Comparison of ENCODE assay signal across 9 cellular contexts in genomic region chr13:71879129-71879535, GRCh38. TPM values are rescaled to one million over a fixed set of nuclear protein-coding genes. Genes with fewer than 3 reads are reported as not detected.
DNase-seq lines count a peak whose midpoint lies in the region; ATAC-seq, FAIRE-seq and TF ChIP-seq lines count a peak whose summit lies in the region.
"Had no signal": no experiment of that assay in that cellular context is flagged by ENCODE, and none has a peak within 500 bp of the region (broad histone marks: within the 10 kb centered on the region; RNA-seq: fewer than 3 reads in every experiment).

No MANE protein-coding gene starts in this region.

- CTCF ChIA-PET in Caco-2 (lab: Charles Lee): no interaction called here
- CTCF ChIA-PET in K562 (lab: Yijun Ruan, JAX; ENCODE audit: low intra/inter-chr PET ratio): no interaction called here
- CTCF ChIA-PET in HepG2 (lab: Yijun Ruan, JAX; ENCODE audit: low intra/inter-chr PET ratio, low total read pairs): interaction anchor here (1.6 kb wide), 1 partner anchor 559 kb away, joined by 6 read pairs; no protein-coding TSS in a partner anchor

- no peaks in the 10 kb centered on the region for H3K4me1 ChIP-seq in Caco-2
- H3K4me1 ChIP-seq in K562 (replicated peaks in 1 of 2; ENCODE audit: control insufficient read depth in 2 of 2, insufficient read depth in 2 of 2, low read length in 2 of 2): no peaks in the 10 kb centered on the region
- H3K4me1 ChIP-seq in HepG2 (ENCODE audit: insufficient read depth, low read length): no peaks in the 10 kb centered on the region

- FAIRE-seq in K562 (lab: Jason Lieb, UNC): no peak
- FAIRE-seq in HepG2 (lab: Jason Lieb, UNC): peak; percentile 64

- in situ Hi-C loops in K562 (cut with MboI) (no loop called here), HepG2 (cut with HindIII; ENCODE audit: extremely low pct_ligation_motif_present, low pct_unique_long_range_greater_than_20kb) (loop anchor here (25.0 kb wide), 1 partner anchor 567 kb away; no protein-coding TSS in a partner anchor)

- no TSS peak for BruUV-seq in Caco-2 (replicated peaks; lab: Mats Ljungman, UMichigan)
- BruUV-seq in K562 (replicated peaks; lab: Mats Ljungman, UMichigan): no TSS peak
- BruUV-seq in HepG2 (replicated peaks; lab: Mats Ljungman, UMichigan): no TSS peak

- TF ChIP-seq POLR2A in K562 (conservative IDR thresholded peaks at IDR 0.05) (no peak), HepG2 (IDR thresholded peaks at IDR 0.05; ENCODE audit: insufficient read depth in 1 of 2, low read depth in 2 of 2, low read length in 2 of 2) (no peak)

- ATAC-seq in GM19043 (IDR thresholded peaks at IDR 0.05; ENCODE audit: low read depth, unreplicated experiment): peak; percentile 89
- peak; percentile 100 for ATAC-seq in HG03097 (IDR thresholded peaks at IDR 0.05; ENCODE audit: low FRiP score, unreplicated experiment)
- ATAC-seq in K562: no peak
- peak; percentile 84 for ATAC-seq in HepG2

- H4K20me1 ChIP-seq in K562 (replicated peaks; ENCODE audit: control insufficient read depth, insufficient read depth, low read length): no peaks in the 10 kb centered on the region
- H4K20me1 ChIP-seq in HepG2 (ENCODE audit: insufficient read depth, low read length): no peaks in the 10 kb centered on the region

- intact Hi-C loops in Caco-2 (cut with micrococcal nuclease; ENCODE audit: unreplicated experiment) (loop anchor here (1.0 kb wide), 3 partner anchors 12 to 638 kb away; partner anchors contain the start of gene DACH1), K562 (cut with micrococcal nuclease) (no loop called here), HepG2 (cut with micrococcal nuclease; ENCODE audit: unreplicated experiment) (loop anchor here (1.0 kb wide), 1 partner anchor 559 kb away; no protein-coding TSS in a partner anchor)

- no peak overlapping the region for H3K27ac Mint-ChIP-seq in Caco-2 (ENCODE audit: unreplicated experiment)

- H3K9ac ChIP-seq in K562 (ENCODE audit: insufficient read depth in 1 of 2, low read depth in 2 of 2, low read length in 2 of 2) (no peak overlapping the region), HepG2 (ENCODE audit: insufficient read depth, low read depth, low read length) (no peak overlapping the region)

- no peaks in the 10 kb centered on the region for H3K36me3 Mint-ChIP-seq in Caco-2 (ENCODE audit: insufficient read depth, unreplicated experiment)
- H3K36me3 Mint-ChIP-seq: naive B cell had no signal

- H3K9me3 Mint-ChIP-seq in Caco-2 (ENCODE audit: unreplicated experiment): no peaks in the 10 kb centered on the region

- H3K79me2 ChIP-seq in K562 (ENCODE audit: control insufficient read depth, insufficient read depth, low read length) (no peaks in the 10 kb centered on the region), HepG2 (ENCODE audit: insufficient read depth, low read length) (no peaks in the 10 kb centered on the region)

- H3K4me1 Mint-ChIP-seq in Caco-2 (ENCODE audit: low read depth, unreplicated experiment): peaks cover 6% of the 10 kb centered on the region
- H3K4me1 Mint-ChIP-seq: naive B cell had no signal

- H3K27ac ChIP-seq in K562 (ENCODE audit: extremely low read depth, low read depth, low read length) (no peak overlapping the region), HepG2 (ENCODE audit: extremely low read length, insufficient read depth, low read length) (no peak overlapping the region)

- no peak overlapping the region for H2AFZ ChIP-seq in K562 (ENCODE audit: low read depth, low read length)
- H2AFZ ChIP-seq in HepG2 (ENCODE audit: low read length): peak overlapping the region; percentile 34

- POLR2A ChIA-PET in Caco-2 (lab: Charles Lee): no interaction called here
- POLR2A ChIA-PET in K562 (lab: Yijun Ruan, JAX): no interaction called here
- POLR2A ChIA-PET in HepG2 (lab: Yijun Ruan, JAX): no interaction called here

- 0% methylated on average over 3 of the region's 3 CpGs for WGBS in K562 (ENCODE audit: insufficient coverage, low coverage, missing lambda C conversion rate)
- 6% methylated on average over 3 of the region's 3 CpGs for WGBS in HepG2 (ENCODE audit: low lambda C conversion rate)

- no peaks in the 10 kb centered on the region for H3K9me1 ChIP-seq in K562 (ENCODE audit: control insufficient read depth, insufficient read depth, low read length)

- H3K36me3 ChIP-seq in Caco-2 (ENCODE audit: control insufficient read depth, insufficient read depth, low read length) (no peaks in the 10 kb centered on the region), K562 (ENCODE audit: control insufficient read depth, insufficient read depth, low read length) (no peaks in the 10 kb centered on the region), HepG2 (replicated peaks in 1 of 2; ENCODE audit: control insufficient read depth in 1 of 2, insufficient read depth in 2 of 2, low read length in 2 of 2) (no peaks in the 10 kb centered on the region)

- H3K4me3 Mint-ChIP-seq in Caco-2 (ENCODE audit: unreplicated experiment): no peak overlapping the region
- H3K4me3 Mint-ChIP-seq: naive B cell had no signal

- H3K4me3 ChIP-seq in Caco-2 (ENCODE audit: low read depth, low read length) (no peak overlapping the region), K562 (no peak overlapping the region), HepG2 (replicated peaks in 1 of 3; ENCODE audit: insufficient read depth in 1 of 3, low read depth in 2 of 3, low read length in 3 of 3) (no peak overlapping the region)

- peak in 1 of 2 experiments; percentile 45 for DNase-seq in Caco-2
- DNase-seq in NCI-H2171 treated with DMSO at 0.1 percent for 48 hours (lab: John Stamatoyannopoulos, UW): peak; percentile 94
- DNase-seq in K562 (ENCODE audit: extremely low read depth in 1 of 4, low spot score in 3 of 4): peak in 1 of 4 experiments; percentile 27
- DNase-seq in HepG2 (ENCODE audit: low spot score): peak; percentile 27
- DNase-seq in epidermal melanocyte (ENCODE audit: insufficient read length, low spot score): no peak
- no peak for DNase-seq in stimulated activated CD4-positive, alpha-beta T cell treated with anti-CD3 and anti-CD28 coated beads, Interleukin-2, amount 100 ng/mL, for 24 hours
- DNase-seq: naive B cell had no signal

- H3K27me3 Mint-ChIP-seq in Caco-2 (ENCODE audit: insufficient read depth, unreplicated experiment): peaks cover 3% of the 10 kb centered on the region
- H3K27me3 Mint-ChIP-seq: naive B cell had no signal

- no peak overlapping the region for H3K4me2 ChIP-seq in K562 (ENCODE audit: insufficient read depth, low read length)
- H3K4me2 ChIP-seq in HepG2 (ENCODE audit: low read depth, low read length): no peak overlapping the region

- TF ChIP-seq CTCF in Caco-2 (IDR thresholded peaks at IDR 0.05; ENCODE audit: insufficient read depth in 1 of 2, low read depth in 1 of 2, low read length in 1 of 2, severe bottlenecking in 1 of 2, unreplicated experiment in 1 of 2) (peak; percentile 55 to 65), K562 (IDR thresholded peaks at IDR 0.05 in 2 of 3, conservative IDR thresholded peaks at IDR 0.05 in 1 of 3; ENCODE audit: insufficient read depth in 2 of 3, low read depth in 1 of 3, low read length in 3 of 3) (peak in 1 of 3 experiments; percentile 19; a peak in 1 of 6 replicates), HepG2 (CRISPR knock-in tag; IDR thresholded peaks at IDR 0.05) (peak; percentile 49)

- TF ChIP-seq EP300 in K562 (IDR thresholded peaks at IDR 0.05; ENCODE audit: low read length) (no peak), HepG2 (IDR thresholded peaks at IDR 0.05; ENCODE audit: low read depth in 2 of 2, low read length in 2 of 2) (no peak), HepG2 (CRISPR knock-in tag; IDR thresholded peaks at IDR 0.05; ENCODE audit: borderline replicate concordance) (no peak)

- TF ChIP-seq RAD21 in K562 (CRISPR knock-in tag; conservative IDR thresholded peaks at IDR 0.05 in 1 of 2, IDR thresholded peaks at IDR 0.05 in 1 of 2) (peak; percentile 49 to 55), HepG2 (CRISPR knock-in tag; IDR thresholded peaks at IDR 0.05) (no peak)

- H3K27me3 ChIP-seq in Caco-2 (replicated peaks; ENCODE audit: control insufficient read depth, insufficient read depth, low read length) (no peaks in the 10 kb centered on the region), K562 (ENCODE audit: control insufficient read depth in 2 of 2, insufficient read depth in 2 of 2, low read length in 2 of 2) (no peaks in the 10 kb centered on the region), HepG2 (ENCODE audit: control insufficient read depth in 1 of 2, insufficient read depth in 2 of 2, low read length in 2 of 2) (no peaks in the 10 kb centered on the region)

- H3K9me3 ChIP-seq in Caco-2: no peaks in the 10 kb centered on the region; the same call in 1 of the 2 replicates
- H3K9me3 ChIP-seq in K562 (replicated peaks; ENCODE audit: control insufficient read depth, insufficient read depth, low read depth, low read length): no peaks in the 10 kb centered on the region
- no peaks in the 10 kb centered on the region for H3K9me3 ChIP-seq in HepG2 (ENCODE audit: low read length)

RNA-seq across cellular contexts. Expression of gene DACH1, which starts 12.1 kb away (rescaled TPM):
- total RNA-seq in Caco-2 (2022) (1.2 and 1.3 TPM in 2 replicates), K562 (2014; rRNA removed) (0.04 TPM in 1 of 2 replicates, not detected in the other), K562 (2014; rRNA removed; fragmentation: Illumina TruSeq; extraction: Trizol) (0.04 TPM in 1 of 2 replicates, not detected in the other), K562 (2015; rRNA removed; fragmentation: Illumina TruSeq; extraction: Trizol) (0.04 and 0.07 TPM in 2 replicates), K562 (2021) (0.04 and 0.13 TPM in 2 replicates), HepG2 (2016; rRNA removed; fragmentation: Illumina TruSeq; extraction: Trizol) (not detected in 2 replicates)
- 0.09 TPM in 1 of 2 replicates, not detected in the other for total RNA-seq in K562 (2011; cell fraction: chromatin; rRNA removed; ENCODE audit: low replicate concordance)
- 0.13 TPM in 1 of 2 replicates, not detected in the other for total RNA-seq in K562 (2011; cell fraction: nucleolus; rRNA removed)
- 0.08 TPM in 1 of 2 replicates, not detected in the other for total RNA-seq in K562 (2011; cell fraction: nucleoplasm; rRNA removed)
- polyA plus RNA-seq in K562 (2011; rRNA removed) (0.03 and 0.06 TPM in 2 replicates), K562 (2014; fragmentation: Illumina TruSeq; extraction: Trizol) (0.04 TPM in 2 replicates), K562 (2014; fragmentation: Nextera tagmentation; extraction: Ambion mirVana) (under 1 TPM in 1 of 2 experiments, not detected in 1; 0.04 TPM), K562 (2014; rRNA removed) (0.04 and 0.05 TPM in 2 replicates), HepG2 (2011; rRNA removed) (not detected in 2 replicates)
- 0.01 TPM in 1 of 2 replicates, not detected in the other for polyA plus RNA-seq in K562 (2011; cell fraction: cytosol; rRNA removed)
- polyA plus RNA-seq in K562 (2011; cell fraction: nucleus; rRNA removed): 0.10 TPM in 1 of 2 replicates, not detected in the other
- 0.10 and 0.15 TPM in 2 replicates for polyA plus RNA-seq in K562 (2012)
- polyA minus RNA-seq in K562 (2011; rRNA and poly(A)+ RNA removed): 0.14 TPM in 1 of 2 replicates, not detected in the other
- polyA minus RNA-seq in K562 (2011; cell fraction: cytosol; rRNA and poly(A)+ RNA removed): not detected in 2 replicates
- 0.11 and 0.27 TPM in 2 replicates for polyA minus RNA-seq in K562 (2011; cell fraction: nucleus; rRNA and poly(A)+ RNA removed)
- total RNA-seq in HepG2 (2016; cell fraction: cytosol; rRNA removed; fragmentation: Illumina TruSeq; extraction: Trizol; ENCODE audit: low read depth): not detected in 2 replicates
- total RNA-seq in HepG2 (2016; cell fraction: insoluble cytoplasmic fraction; rRNA removed; fragmentation: Illumina TruSeq; extraction: Trizol): not detected in 2 replicates
- total RNA-seq in HepG2 (2016; cell fraction: membrane; rRNA removed; fragmentation: Illumina TruSeq; extraction: Trizol): not detected in 2 replicates
- not detected in 2 replicates for total RNA-seq in HepG2 (2016; cell fraction: nucleus; rRNA removed; fragmentation: Illumina TruSeq; extraction: Trizol)
- polyA plus RNA-seq in HepG2 (2011; cell fraction: cytosol; rRNA removed): not detected in 2 replicates
- not detected in 2 replicates for polyA plus RNA-seq in HepG2 (2011; cell fraction: nucleus; rRNA removed)
- not detected in 2 replicates for polyA plus RNA-seq in HepG2 (2012)
- polyA plus RNA-seq in HepG2 (2016; cell fraction: cytosol; fragmentation: Illumina TruSeq; extraction: Trizol; ENCODE audit: low read depth): not detected in 2 replicates
- polyA plus RNA-seq in HepG2 (2016; cell fraction: insoluble cytoplasmic fraction; fragmentation: Illumina TruSeq; extraction: Trizol; ENCODE audit: low read depth): not detected in 2 replicates
- polyA plus RNA-seq in HepG2 (2016; cell fraction: membrane; fragmentation: Illumina TruSeq; extraction: Trizol; ENCODE audit: low read depth): not detected in 2 replicates
- polyA plus RNA-seq in HepG2 (2016; cell fraction: nucleus; fragmentation: Illumina TruSeq; extraction: Trizol; ENCODE audit: insufficient read depth, low read depth): not detected in 2 replicates
- polyA minus RNA-seq in HepG2 (2011; rRNA and poly(A)+ RNA removed; ENCODE audit: low replicate concordance): not detected in 2 replicates
- polyA minus RNA-seq in HepG2 (2011; cell fraction: cytosol; rRNA and poly(A)+ RNA removed): not detected in 2 replicates
- not detected in 2 replicates for polyA minus RNA-seq in HepG2 (2011; cell fraction: nucleus; rRNA and poly(A)+ RNA removed)

Comparison
In these comparisons a context has a peak if more than half of its experiments do, and no peak if none do; other contexts are left out.
1. DNase-seq: peak in NCI-H2171 treated with DMSO at 0.1 percent for 48 hours (single experiment) and HepG2 (single experiment); none in epidermal melanocyte (single experiment) and stimulated activated CD4-positive, alpha-beta T cell treated with anti-CD3 and anti-CD28 coated beads, Interleukin-2, amount 100 ng/mL, for 24 hours (0 of 2).